In the genomic region with DNA sequence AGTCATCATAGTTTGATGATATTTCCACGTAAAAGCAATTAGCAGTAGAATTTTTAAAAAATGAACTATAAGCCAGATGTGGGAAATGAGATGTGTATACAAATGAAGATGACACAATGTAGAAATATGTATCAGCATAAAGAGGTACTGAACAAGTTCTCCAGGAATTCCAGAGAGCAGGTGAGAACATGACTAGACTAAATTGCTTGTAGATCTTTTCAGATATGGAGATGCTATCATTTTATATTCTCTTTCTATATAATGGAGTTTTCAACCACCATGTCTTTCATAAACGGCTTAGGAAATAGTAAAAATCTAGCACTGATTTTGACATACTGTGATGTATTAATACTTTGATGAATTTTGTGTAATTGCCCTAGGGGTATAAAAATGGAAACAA, we compare ENCODE assay signal across 33 cellular contexts.
"Had no signal": no experiment of that assay in that cellular context is flagged by ENCODE, and none has a peak within 500 bp of the region (broad histone marks: within the 10 kb centered on the region; RNA-seq: fewer than 3 reads in every experiment).

No MANE protein-coding gene starts in this region.

- H2AFZ ChIP-seq: PC-9 had no signal

- H3K4me3 ChIP-seq: ascending aorta, MG63, PC-9, SJSA1 had no signal

- H3K27ac ChIP-seq: ascending aorta, PC-9, SJSA1 had no signal

- H3K4me2 ChIP-seq: PC-9, SK-N-SH had no signal

- H3K27ac Mint-ChIP-seq: activated CD4-positive, alpha-beta T cell treated with anti-CD3 and anti-CD28 coated beads for 36 hours; activated CD4-positive, alpha-beta T cell treated with anti-CD3 and anti-CD28 coated beads, Interleukin-2, amount 10 ng/mL, durations not matched to agents 7 days and 5 days; activated CD8-positive, alpha-beta T cell treated with anti-CD3 and anti-CD28 coated beads, Interleukin-2, amount 10 ng/mL, durations not matched to agents 7 days and 5 days; activated naive CD4-positive, alpha-beta T cell treated with anti-CD3 and anti-CD28 coated beads, Interleukin-2, amount 50 U/mL, for 24 hours; activated naive CD8-positive, alpha-beta T cell treated with anti-CD3 and anti-CD28 coated beads, Interleukin-2, amount 10 ng/mL, durations not matched to agents 7 days and 5 days; activated T-cell treated with anti-CD3 and anti-CD28 coated beads, Interleukin-2, amount 50 U/mL, for 24 hours; activated T-helper 2 cell treated with anti-CD3 and anti-CD28 coated beads, Interferon-gamma antibody, Interleukin-2, Interleukin-4, amounts not matched to agents 10 μg/mL and 5 μg/mL and 100 μg/mL, durations not matched to agents 14 hours and 24 hours and 36 hours; T-helper 1 cell treated with Interleukin-12 subunit alpha and Interleukin-12 subunit beta and Interleukin-4 antibody, amounts not matched to agents 30 μg/mL and 1 μg/mL, for 36 hours; T-helper 2 cell treated with Interferon-gamma antibody and Interleukin-4, amounts not matched to agents 5 μg/mL and 100 μg/mL, for 36 hours had no signal

- H3K4me1 ChIP-seq: ascending aorta, SJSA1 had no signal

- FAIRE-seq: RCC 7860, TTC549 had no signal

- H3K4me1 Mint-ChIP-seq: activated CD4-positive, alpha-beta T cell treated with anti-CD3 and anti-CD28 coated beads for 36 hours; activated CD4-positive, alpha-beta T cell treated with anti-CD3 and anti-CD28 coated beads, Interleukin-2, amount 10 ng/mL, durations not matched to agents 7 days and 5 days; activated naive CD4-positive, alpha-beta T cell treated with anti-CD3 and anti-CD28 coated beads, Interleukin-2, amount 50 U/mL, for 24 hours; activated naive CD8-positive, alpha-beta T cell treated with anti-CD3 and anti-CD28 coated beads, Interleukin-2, amount 10 ng/mL, durations not matched to agents 7 days and 5 days had no signal

- H3K9me3 ChIP-seq: ascending aorta, MG63, SJSA1, SK-N-SH had no signal

- ATAC-seq: activated CD4-positive, alpha-beta T cell treated with anti-CD3 and anti-CD28 coated beads for 36 hours; activated CD4-positive, CD25-positive, alpha-beta regulatory T cell treated with anti-CD3 and anti-CD28 coated beads, Interleukin-2, amount 50 U/mL, for 24 hours; activated CD8-positive, alpha-beta T cell treated with anti-CD3 and anti-CD28 coated beads, Interleukin-2, amount 10 ng/mL, durations not matched to agents 7 days and 5 days had no signal

- DNase-seq: activated CD4-positive, alpha-beta T cell treated with anti-CD3 and anti-CD28 coated beads for 36 hours; activated CD4-positive, alpha-beta T cell treated with anti-CD3 and anti-CD28 coated beads, Interleukin-2, amount 10 ng/mL, durations not matched to agents 7 days and 5 days; activated CD4-positive, alpha-beta T cell treated with anti-CD3 and anti-CD28 coated beads, Interleukin-2, amount 50 U/mL, for 48 hours; activated CD8-positive, alpha-beta T cell treated with anti-CD3 and anti-CD28 coated beads, Interleukin-2, amount 10 ng/mL, durations not matched to agents 7 days and 5 days; activated gamma-delta T cell; activated naive CD4-positive, alpha-beta T cell treated with Interleukin-2 at 50 U/mL for 16 hours; activated naive CD8-positive, alpha-beta T cell treated with anti-CD3 and anti-CD28 coated beads, Interleukin-2, amount 10 ng/mL, durations not matched to agents 7 days and 5 days; activated T-cell treated with anti-CD3 and anti-CD28 coated beads, Interleukin-2, amount 50 U/mL, for 24 hours; amygdala; Karpas-422; KBM-7; MG63; NCI-H1048; NCI-H1105 treated with DMSO at 0.1 percent for 48 hours; NCI-H1436; NCI-H1694; NCI-H1930; NCI-H2081 treated with DMSO at 0.1 percent for 48 hours; NCI-H345; NCI-H524 treated with DMSO at 0.1 percent for 48 hours; NK-92 treated with Interleukin-12 subunit alpha and Interleukin-12 subunit beta, amount 100 ng/mL, for 24 hours; PC-9; SHP77; SK-N-SH had no signal

- H3K4me3 Mint-ChIP-seq: activated CD4-positive, alpha-beta T cell treated with anti-CD3 and anti-CD28 coated beads for 36 hours; activated CD4-positive, alpha-beta T cell treated with anti-CD3 and anti-CD28 coated beads, Interleukin-2, amount 10 ng/mL, durations not matched to agents 7 days and 5 days; activated CD8-positive, alpha-beta T cell treated with anti-CD3 and anti-CD28 coated beads, Interleukin-2, amount 10 ng/mL, durations not matched to agents 7 days and 5 days; activated naive CD4-positive, alpha-beta T cell treated with anti-CD3 and anti-CD28 coated beads, Interleukin-2, amount 50 U/mL, for 24 hours; activated naive CD8-positive, alpha-beta T cell treated with anti-CD3 and anti-CD28 coated beads, Interleukin-2, amount 10 ng/mL, durations not matched to agents 7 days and 5 days; activated T-cell treated with anti-CD3 and anti-CD28 coated beads, Interleukin-2, amount 50 U/mL, for 24 hours; T-helper 1 cell treated with Interleukin-12 subunit alpha and Interleukin-12 subunit beta and Interleukin-4 antibody, amounts not matched to agents 30 μg/mL and 1 μg/mL, for 36 hours; T-helper 2 cell treated with Interferon-gamma antibody and Interleukin-4, amounts not matched to agents 5 μg/mL and 100 μg/mL, for 36 hours had no signal

- H3K36me3 Mint-ChIP-seq: activated naive CD4-positive, alpha-beta T cell treated with anti-CD3 and anti-CD28 coated beads, Interleukin-2, amount 50 U/mL, for 24 hours; activated naive CD8-positive, alpha-beta T cell treated with anti-CD3 and anti-CD28 coated beads, Interleukin-2, amount 10 ng/mL, durations not matched to agents 7 days and 5 days had no signal

- H3K9me3 Mint-ChIP-seq: activated CD4-positive, alpha-beta T cell treated with anti-CD3 and anti-CD28 coated beads, Interleukin-2, amount 10 ng/mL, durations not matched to agents 7 days and 5 days; activated naive CD4-positive, alpha-beta T cell treated with anti-CD3 and anti-CD28 coated beads, Interleukin-2, amount 50 U/mL, for 24 hours; activated naive CD8-positive, alpha-beta T cell treated with anti-CD3 and anti-CD28 coated beads, Interleukin-2, amount 10 ng/mL, durations not matched to agents 7 days and 5 days; activated T-cell treated with anti-CD3 and anti-CD28 coated beads, Interleukin-2, amount 50 U/mL, for 24 hours; activated T-helper 2 cell treated with anti-CD3 and anti-CD28 coated beads, Interferon-gamma antibody, Interleukin-2, Interleukin-4, amounts not matched to agents 10 μg/mL and 5 μg/mL and 100 μg/mL, durations not matched to agents 14 hours and 24 hours and 36 hours; T-helper 1 cell treated with Interleukin-12 subunit alpha and Interleukin-12 subunit beta and Interleukin-4 antibody, amounts not matched to agents 30 μg/mL and 1 μg/mL, for 36 hours; T-helper 2 cell treated with Interferon-gamma antibody and Interleukin-4, amounts not matched to agents 5 μg/mL and 100 μg/mL, for 36 hours had no signal

- H3K27me3 Mint-ChIP-seq: activated CD4-positive, alpha-beta T cell treated with anti-CD3 and anti-CD28 coated beads for 36 hours; activated CD4-positive, alpha-beta T cell treated with anti-CD3 and anti-CD28 coated beads, Interleukin-2, amount 10 ng/mL, durations not matched to agents 7 days and 5 days; activated T-cell treated with anti-CD3 and anti-CD28 coated beads, Interleukin-2, amount 50 U/mL, for 24 hours had no signal

- H3K27me3 ChIP-seq: ascending aorta, MG63, SJSA1 had no signal

- H3K9ac ChIP-seq: SK-N-SH had no signal

- H3K36me3 ChIP-seq: ascending aorta, MG63, SJSA1 had no signal
